20 cellular contexts compared by ENCODE assay signal in the genomic region with DNA sequence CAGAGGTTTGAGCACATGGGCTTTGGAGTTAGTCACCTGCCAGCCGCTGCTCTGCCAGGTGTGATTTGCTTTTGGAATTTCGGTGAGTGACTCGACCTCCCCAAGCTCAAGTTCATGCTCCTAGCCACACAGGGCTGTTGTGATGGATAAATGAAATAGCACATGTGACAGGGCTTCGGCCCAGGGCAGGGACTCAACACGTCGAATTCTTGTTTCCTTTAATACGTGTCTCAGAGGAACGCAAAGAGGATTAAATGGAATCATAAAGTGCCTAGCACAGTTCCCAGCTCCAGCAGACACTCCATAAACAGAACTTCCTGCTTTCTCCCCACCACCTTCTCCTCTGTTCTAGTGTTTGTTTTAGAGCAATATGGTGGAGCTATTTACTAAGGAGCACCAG.
"Had no signal": no experiment of that assay in that cellular context is flagged by ENCODE, and none has a peak within 500 bp of the region (broad histone marks: within the 10 kb centered on the region; RNA-seq: fewer than 3 reads in every experiment).

No MANE protein-coding gene starts in this region.

- H3K4me3 ChIP-seq: body of pancreas, pancreas, testis, upper lobe of left lung had no signal

- DNase-seq: activated CD4-positive, alpha-beta memory T cell treated with anti-CD3 and anti-CD28 coated beads for 36 hours; activated CD4-positive, alpha-beta T cell treated with anti-CD3 and anti-CD28 coated beads for 4 hours; activated CD4-positive, CD25-positive, alpha-beta regulatory T cell; activated effector memory CD4-positive, alpha-beta T cell treated with anti-CD3 and anti-CD28 coated beads, Interleukin-2, amount 50 U/mL, for 16 hours; activated naive CD4-positive, alpha-beta T cell treated with anti-CD3 and anti-CD28 coated beads, Interleukin-2, amount 50 U/mL, for 16 hours; activated naive CD8-positive, alpha-beta T cell treated with anti-CD3 and anti-CD28 coated beads, Interleukin-2, amount 50 U/mL, for 24 hours; body of pancreas; caudate nucleus; dermis blood vessel endothelial cell; effector CD8-positive, alpha-beta T cell; kidney; pancreas; SK-N-SH; stimulated activated CD4-positive, alpha-beta T cell treated with anti-CD3 and anti-CD28 coated beads, Interleukin-2, amount 100 ng/mL, for 48 hours; stimulated activated CD8-positive, alpha-beta memory T cell treated with anti-CD3 and anti-CD28 coated beads, Interleukin-4, amount 100 ng/mL, for 48 hours; stimulated activated naive CD4-positive, alpha-beta T cell; testis; upper lobe of left lung had no signal

- H3K4me1 ChIP-seq: body of pancreas, pancreas, testis, upper lobe of left lung had no signal

- FAIRE-seq: frontal cortex, kidney, pancreas had no signal

- H3K9me3 ChIP-seq: body of pancreas, pancreas, SK-N-SH, testis, upper lobe of left lung had no signal

- H3K4me3 Mint-ChIP-seq: activated CD4-positive, alpha-beta memory T cell treated with anti-CD3 and anti-CD28 coated beads for 36 hours; activated naive CD8-positive, alpha-beta T cell treated with anti-CD3 and anti-CD28 coated beads, Interleukin-2, amount 50 U/mL, for 24 hours; nephron had no signal

- H3K27ac Mint-ChIP-seq: activated CD4-positive, alpha-beta memory T cell treated with anti-CD3 and anti-CD28 coated beads for 36 hours; activated naive CD8-positive, alpha-beta T cell treated with anti-CD3 and anti-CD28 coated beads, Interleukin-2, amount 50 U/mL, for 24 hours; nephron had no signal

- H3K9me3 Mint-ChIP-seq: activated CD4-positive, alpha-beta memory T cell treated with anti-CD3 and anti-CD28 coated beads for 36 hours; activated naive CD8-positive, alpha-beta T cell treated with anti-CD3 and anti-CD28 coated beads, Interleukin-2, amount 50 U/mL, for 24 hours; nephron had no signal

- H3K36me3 Mint-ChIP-seq: activated CD4-positive, alpha-beta memory T cell treated with anti-CD3 and anti-CD28 coated beads for 36 hours had no signal

- ATAC-seq: body of pancreas, pancreas had no signal

- H3K27ac ChIP-seq: body of pancreas, pancreas, upper lobe of left lung had no signal

- H3K36me3 ChIP-seq: pancreas, upper lobe of left lung had no signal

- H3K27me3 ChIP-seq: body of pancreas, pancreas, testis, upper lobe of left lung had no signal
